In the genomic region with DNA sequence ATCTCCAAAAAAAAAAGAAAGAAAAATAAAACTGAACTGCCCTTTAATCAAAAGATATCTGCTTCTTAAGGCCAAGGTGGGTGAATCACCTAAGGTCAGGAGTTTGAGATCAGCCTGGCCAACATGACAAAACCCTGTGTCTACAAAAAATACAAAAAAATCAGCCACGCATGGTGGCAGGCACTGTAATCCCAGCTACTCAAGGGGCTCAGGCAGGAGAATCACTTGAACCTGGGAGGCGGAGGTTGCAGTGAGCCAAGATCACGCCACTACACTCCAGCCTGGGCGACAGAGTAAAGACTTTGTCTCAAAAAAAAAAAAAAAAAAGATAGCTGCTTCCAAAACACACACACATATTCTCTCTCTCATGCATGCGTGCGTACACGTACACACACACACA, we compare ENCODE assay signal across 9 cellular contexts. TPM values are rescaled to one million over a fixed set of nuclear protein-coding genes. Genes with fewer than 3 reads are reported as not detected.
DNase-seq lines count a peak whose midpoint lies in the region; ATAC-seq and TF ChIP-seq lines count a peak whose summit lies in the region.
"Had no signal": no experiment of that assay in that cellular context is flagged by ENCODE, and none has a peak within 500 bp of the region (broad histone marks: within the 10 kb centered on the region; RNA-seq: fewer than 3 reads in every experiment).

No MANE protein-coding gene starts in this region.

- no peak for TF ChIP-seq CTCF in coronary artery (IDR thresholded peaks at IDR 0.05)

- H3K36me3 Mint-ChIP-seq in activated T-cell treated with anti-CD3 and anti-CD28 coated beads, Interleukin-2, amount 50 U/mL, for 24 hours (ENCODE audit: low read depth), result no peaks in the 10 kb centered on the region
- H3K36me3 Mint-ChIP-seq in activated CD8-positive, alpha-beta T cell treated with anti-CD3 and anti-CD28 coated beads, Interleukin-2, amount 10 ng/mL, durations not matched to agents 7 days and 5 days (ENCODE audit: low read depth), result peaks cover 18% of the 10 kb centered on the region
- H3K36me3 Mint-ChIP-seq in immature natural killer cell, result peaks cover 0 to 4% (median 0%) of the 10 kb centered on the region in 3 donors

- CTCF ChIA-PET in activated CD8-positive, alpha-beta T cell treated with anti-CD3 and anti-CD28 coated beads, Interleukin-2, amount 10 ng/mL, durations not matched to agents 7 days and 5 days (lab: Charles Lee), result interaction anchor here (0.7 to 3.1 kb wide), 4 partner anchors 14 to 263 kb away, joined by 3 to 27 read pairs (median 4); a partner anchor contains a TSS

- H3K27me3 ChIP-seq in thymus (ENCODE audit: control insufficient read depth, insufficient read depth), result no peaks in the 10 kb centered on the region

- H3K27ac Mint-ChIP-seq in activated T-cell treated with anti-CD3 and anti-CD28 coated beads, Interleukin-2, amount 50 U/mL, for 24 hours, result peak overlapping the region; percentile 96
- peak overlapping the region; percentile 96 for H3K27ac Mint-ChIP-seq in activated CD8-positive, alpha-beta T cell treated with anti-CD3 and anti-CD28 coated beads, Interleukin-2, amount 10 ng/mL, durations not matched to agents 7 days and 5 days
- peak overlapping the region; percentile 86 to 97 (median 92) for H3K27ac Mint-ChIP-seq in immature natural killer cell
- H3K27ac Mint-ChIP-seq: type B pancreatic cell had no signal

- H3K9me3 Mint-ChIP-seq in activated T-cell treated with anti-CD3 and anti-CD28 coated beads, Interleukin-2, amount 50 U/mL, for 24 hours, result no peaks in the 10 kb centered on the region
- H3K9me3 Mint-ChIP-seq in activated CD8-positive, alpha-beta T cell treated with anti-CD3 and anti-CD28 coated beads, Interleukin-2, amount 10 ng/mL, durations not matched to agents 7 days and 5 days (ENCODE audit: insufficient read depth), result no peaks in the 10 kb centered on the region
- no peaks in the 10 kb centered on the region for H3K9me3 Mint-ChIP-seq in immature natural killer cell
- H3K9me3 Mint-ChIP-seq: type B pancreatic cell had no signal

- no peaks in the 10 kb centered on the region for H3K9me3 ChIP-seq in thymus (ENCODE audit: control insufficient read depth)

- ATAC-seq in activated CD8-positive, alpha-beta T cell treated with anti-CD3 and anti-CD28 coated beads, Interleukin-2, amount 10 ng/mL, durations not matched to agents 7 days and 5 days, result peak; percentile 2
- ATAC-seq in GM21619 (IDR thresholded peaks at IDR 0.05; ENCODE audit: unreplicated experiment), result no peak

- H3K27ac ChIP-seq in thymus (ENCODE audit: low read depth) (peak overlapping the region; percentile 70), coronary artery (peak overlapping the region in 1 of 2 donors; percentile 59)

- 90% methylated on average over 7 of the region's 7 CpGs for WGBS in thymus

- H3K27me3 Mint-ChIP-seq in activated T-cell treated with anti-CD3 and anti-CD28 coated beads, Interleukin-2, amount 50 U/mL, for 24 hours, result no peaks in the 10 kb centered on the region
- no peaks in the 10 kb centered on the region for H3K27me3 Mint-ChIP-seq in activated CD8-positive, alpha-beta T cell treated with anti-CD3 and anti-CD28 coated beads, Interleukin-2, amount 10 ng/mL, durations not matched to agents 7 days and 5 days (ENCODE audit: low read depth)
- peaks cover 2 to 8% (median 5%) of the 10 kb centered on the region in 3 donors for H3K27me3 Mint-ChIP-seq in immature natural killer cell (ENCODE audit: low read depth in 3 of 3)
- H3K27me3 Mint-ChIP-seq: type B pancreatic cell had no signal

- DNase-seq in activated T-cell treated with anti-CD3 and anti-CD28 coated beads, Interleukin-2, amount 50 U/mL, for 24 hours, result no peak
- no peak for DNase-seq in activated T-cell treated with anti-CD3 and anti-CD28 coated beads, Interleukin-2, amount 50 U/mL, for 1 hour
- DNase-seq in activated CD8-positive, alpha-beta T cell treated with anti-CD3 and anti-CD28 coated beads, Interleukin-2, amount 10 ng/mL, durations not matched to agents 7 days and 5 days, result no peak
- no peak for DNase-seq in immature natural killer cell
- DNase-seq in coronary artery (ENCODE audit: low spot score), result no peak
- no peak for DNase-seq in nucleus accumbens (lab: John Stamatoyannopoulos, UW)

- POLR2A ChIA-PET in activated CD8-positive, alpha-beta T cell treated with anti-CD3 and anti-CD28 coated beads, Interleukin-2, amount 10 ng/mL, durations not matched to agents 7 days and 5 days (lab: Charles Lee), result interaction anchor here (1.1 kb wide), 1 partner anchor 184 kb away, joined by 4 read pairs; no protein-coding TSS in a partner anchor

- H3K4me1 Mint-ChIP-seq in activated T-cell treated with anti-CD3 and anti-CD28 coated beads, Interleukin-2, amount 50 U/mL, for 24 hours (ENCODE audit: low read depth), result peaks cover 37% of the 10 kb centered on the region
- H3K4me1 Mint-ChIP-seq in activated CD8-positive, alpha-beta T cell treated with anti-CD3 and anti-CD28 coated beads, Interleukin-2, amount 10 ng/mL, durations not matched to agents 7 days and 5 days (ENCODE audit: low read depth), result peaks cover 41% of the 10 kb centered on the region
- H3K4me1 Mint-ChIP-seq in immature natural killer cell, result peaks cover 30 to 42% of the 10 kb centered on the region in 2 donors

- H3K4me3 ChIP-seq in thymus (ENCODE audit: low read length) (no peak overlapping the region), coronary artery (no peak overlapping the region)

- H3K4me1 ChIP-seq in thymus (ENCODE audit: control insufficient read depth, insufficient read depth, low read length), result peaks cover 50% of the 10 kb centered on the region

- no peak overlapping the region for H3K4me3 Mint-ChIP-seq in activated T-cell treated with anti-CD3 and anti-CD28 coated beads, Interleukin-2, amount 50 U/mL, for 24 hours
- peak overlapping the region; percentile 63 for H3K4me3 Mint-ChIP-seq in activated CD8-positive, alpha-beta T cell treated with anti-CD3 and anti-CD28 coated beads, Interleukin-2, amount 10 ng/mL, durations not matched to agents 7 days and 5 days
- peak overlapping the region in 3 of 5 donors; percentile 73 to 82 (median 78) for H3K4me3 Mint-ChIP-seq in immature natural killer cell
- H3K4me3 Mint-ChIP-seq: type B pancreatic cell had no signal

- peaks cover 3% of the 10 kb centered on the region for H3K36me3 ChIP-seq in thymus (ENCODE audit: control insufficient read depth, insufficient read depth)

RNA-seq across cellular contexts. Expression of a gene that starts 17.8 kb away (rescaled TPM):
- total RNA-seq in activated CD8-positive, alpha-beta T cell treated with anti-CD3 and anti-CD28 coated beads, Interleukin-2, amount 10 ng/mL, durations not matched to agents 7 days and 5 days, result 10 to 100 TPM; 10.7 to 10.8 TPM
- 1 to 10 TPM in 2 of 3 donors, under 1 TPM in 1; 0.46 to 4.2 (median 1.4) TPM for polyA plus RNA-seq in immature natural killer cell
- 9.4 TPM for polyA plus RNA-seq in thymus
